8 cellular contexts compared by ENCODE assay signal in genomic region chr16:54284319-54284930, GRCh38. TPM values are rescaled to one million over a fixed set of nuclear protein-coding genes. Genes with fewer than 3 reads are reported as not detected.
DNase-seq lines count a peak whose midpoint lies in the region; ATAC-seq and TF ChIP-seq lines count a peak whose summit lies in the region.

No MANE protein-coding gene starts in this region.

- no peak overlapping the region for H3K4me3 Mint-ChIP-seq in activated naive CD4-positive, alpha-beta T cell treated with anti-CD3 and anti-CD28 coated beads for 36 hours

- H3K27ac ChIP-seq in A673 (ENCODE audit: low read depth, low read length, poor library complexity, severe bottlenecking) = peak overlapping the region; percentile 56
- peak overlapping the region; percentile 98 for H3K27ac ChIP-seq in HEK293 (ENCODE audit: extremely low read depth, low read depth, low read length)
- peak overlapping the region; percentile 62 to 95 for H3K27ac ChIP-seq in lung (ENCODE audit: low read depth in 1 of 2, low read length in 1 of 2)

- H3K27me3 ChIP-seq in A673 (replicated peaks; ENCODE audit: insufficient read depth, low read depth, low read length, poor library complexity) = no peaks in the 10 kb centered on the region
- H3K27me3 ChIP-seq in lung (ENCODE audit: control insufficient read depth, insufficient read depth) = peaks cover 4% of the 10 kb centered on the region

- no peaks in the 10 kb centered on the region for H3K9me3 Mint-ChIP-seq in activated naive CD4-positive, alpha-beta T cell treated with anti-CD3 and anti-CD28 coated beads for 36 hours

- peaks cover 34% of the 10 kb centered on the region for H3K4me1 Mint-ChIP-seq in activated naive CD4-positive, alpha-beta T cell treated with anti-CD3 and anti-CD28 coated beads for 36 hours (ENCODE audit: low read depth)

- no peaks in the 10 kb centered on the region for H3K4me1 ChIP-seq in A673 (ENCODE audit: insufficient read depth, low read length, poor library complexity, severe bottlenecking)
- 0 out of 2 replicates have a peak, but pooled peaks cover 2% of the 10 kb centered on the region for H3K4me1 ChIP-seq in HEK293 (ENCODE audit: control insufficient read depth, insufficient read depth, low read length)
- H3K4me1 ChIP-seq in lung (ENCODE audit: control insufficient read depth in 2 of 2, insufficient read depth in 2 of 2, low read length in 2 of 2) = peaks cover 0 to 24% of the 10 kb centered on the region in 2 donors

- H3K36me3 Mint-ChIP-seq in activated naive CD4-positive, alpha-beta T cell treated with anti-CD3 and anti-CD28 coated beads for 36 hours (ENCODE audit: low read depth) = no peaks in the 10 kb centered on the region

- H3K27me3 Mint-ChIP-seq in activated naive CD4-positive, alpha-beta T cell treated with anti-CD3 and anti-CD28 coated beads for 36 hours (ENCODE audit: low read depth) = peaks cover 73% of the 10 kb centered on the region

- ATAC-seq in lung (ENCODE audit: insufficient read depth, low FRiP score) = no peak
- ATAC-seq in GM21825 (IDR thresholded peaks at IDR 0.05; ENCODE audit: unreplicated experiment) = no peak
- no peak for ATAC-seq in GM19328 (IDR thresholded peaks at IDR 0.05; ENCODE audit: unreplicated experiment)
- ATAC-seq in HG03571 (IDR thresholded peaks at IDR 0.05; ENCODE audit: unreplicated experiment) = no peak

- H3K36me3 ChIP-seq in A673 (ENCODE audit: insufficient read depth, low read length, poor library complexity, severe bottlenecking) (peaks cover 8% of the 10 kb centered on the region), HEK293 (ENCODE audit: control insufficient read depth in 2 of 2, insufficient read depth in 1 of 2, low read length in 2 of 2) (peaks cover 10 to 29% of the 10 kb centered on the region in 2 experiments), lung (ENCODE audit: control insufficient read depth in 2 of 2, insufficient read depth in 2 of 2, low read length in 2 of 2) (no peaks in the 10 kb centered on the region)

- intact Hi-C loops in A673 (cut with micrococcal nuclease; ENCODE audit: unreplicated experiment) = loop anchor here (10.0 kb wide), 2 partner anchors 190 to 340 kb away; no protein-coding TSS in a partner anchor
- intact Hi-C loops in activated naive CD4-positive, alpha-beta T cell treated with anti-CD3 and anti-CD28 coated beads for 36 hours (cut with micrococcal nuclease) = loop anchor here (5.0 kb wide), 2 partner anchors 512 to 732 kb away; no protein-coding TSS in a partner anchor

- CTCF ChIA-PET in A673 (lab: Charles Lee) = no interaction called here
- CTCF ChIA-PET in HEK293 (lab: Yijun Ruan, JAX) = interaction anchor here (0.6 to 1.4 kb wide), 3 partner anchors 31 to 1791 kb away, joined by 3 to 4 read pairs (median 3); no protein-coding TSS in a partner anchor
- CTCF ChIA-PET in activated naive CD4-positive, alpha-beta T cell treated with anti-CD3 and anti-CD28 coated beads for 36 hours (lab: Charles Lee) = no interaction called here

- H3K27ac Mint-ChIP-seq in activated naive CD4-positive, alpha-beta T cell treated with anti-CD3 and anti-CD28 coated beads for 36 hours = no peak overlapping the region

- TF ChIP-seq CTCF in A673 (conservative IDR thresholded peaks at IDR 0.05; ENCODE audit: low read depth, low read length) = no peak
- TF ChIP-seq CTCF in HEK293 (tag by site-specific recombination; IDR thresholded peaks at IDR 0.05) = no peak; the same call in 1 of the 2 replicates
- TF ChIP-seq CTCF in cardiac fibroblast (IDR thresholded peaks at IDR 0.05; ENCODE audit: low read depth, low read length) = no peak
- no peak for TF ChIP-seq CTCF in lung (IDR thresholded peaks at IDR 0.05; ENCODE audit: control extremely low read depth, extremely low read depth)

- 1 to 4% methylated on average over 55 to 73 of the region's 73 CpGs for WGBS in lung, 2 donors

- BruUV-seq in A673 (replicated peaks; lab: Mats Ljungman, UMichigan) = no TSS peak

- H3K9me3 ChIP-seq in A673 (ENCODE audit: low read depth, low read length, poor library complexity, severe bottlenecking) (no peaks in the 10 kb centered on the region), HEK293 (ENCODE audit: control insufficient read depth, insufficient read depth, low read depth, low read length) (no peaks in the 10 kb centered on the region), lung (ENCODE audit: control insufficient read depth in 2 of 2, insufficient read depth in 1 of 2, low read length in 1 of 2) (peaks cover 0 to 3% of the 10 kb centered on the region in 2 donors)

- POLR2A ChIA-PET in A673 (lab: Charles Lee; ENCODE audit: low non-redundant PET) = no interaction called here
- POLR2A ChIA-PET in HEK293 (lab: Yijun Ruan, JAX) = interaction anchor here (3.4 kb wide), 1 partner anchor 646 kb away, joined by 23 read pairs; the partner anchor contains the start of gene IRX5

- DNase-seq in A673 (ENCODE audit: low spot score) (no peak), cardiac fibroblast (ENCODE audit: low read depth in 2 of 2) (no peak), lung (ENCODE audit: low spot score) (no peak)
- no peak for DNase-seq in activated naive CD4-positive, alpha-beta T cell treated with anti-CD3 and anti-CD28 coated beads for 36 hours

- H3K4me3 ChIP-seq in A673 (ENCODE audit: low read depth, low read length, poor library complexity, severe bottlenecking) (peak overlapping the region; percentile 74), HEK293 (ENCODE audit: low read depth, low read length) (peak overlapping the region; percentile 65), cardiac fibroblast (replicated peaks in 1 of 2; ENCODE audit: low read depth in 2 of 2, low read length in 2 of 2) (peak overlapping the region; percentile 65 to 79), lung (peak overlapping the region; percentile 56)

TF ChIP-seq in HEK293, 187 proteins besides CTCF, POLR2A, EP300 and RAD21:
- peak; percentile 30; the same call in 1 of the 2 replicates for TF ChIP-seq SCRT2 (tag by site-specific recombination; IDR thresholded peaks at IDR 0.05)
- TF ChIP-seq, protein P1, sequence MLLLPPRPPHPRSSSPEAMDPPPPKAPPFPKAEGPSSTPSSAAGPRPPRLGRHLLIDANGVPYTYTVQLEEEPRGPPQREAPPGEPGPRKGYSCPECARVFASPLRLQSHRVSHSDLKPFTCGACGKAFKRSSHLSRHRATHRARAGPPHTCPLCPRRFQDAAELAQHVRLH (tag by site-specific recombination; IDR thresholded peaks at IDR 0.05) = no peak
- TF ChIP-seq PRDM4 (tag by site-specific recombination; IDR thresholded peaks at IDR 0.05) = peak; percentile 97
- peak; percentile 26; the same call in 1 of the 2 replicates for TF ChIP-seq SP2 (tag by site-specific recombination; IDR thresholded peaks at IDR 0.05)
- TF ChIP-seq, protein P2, sequence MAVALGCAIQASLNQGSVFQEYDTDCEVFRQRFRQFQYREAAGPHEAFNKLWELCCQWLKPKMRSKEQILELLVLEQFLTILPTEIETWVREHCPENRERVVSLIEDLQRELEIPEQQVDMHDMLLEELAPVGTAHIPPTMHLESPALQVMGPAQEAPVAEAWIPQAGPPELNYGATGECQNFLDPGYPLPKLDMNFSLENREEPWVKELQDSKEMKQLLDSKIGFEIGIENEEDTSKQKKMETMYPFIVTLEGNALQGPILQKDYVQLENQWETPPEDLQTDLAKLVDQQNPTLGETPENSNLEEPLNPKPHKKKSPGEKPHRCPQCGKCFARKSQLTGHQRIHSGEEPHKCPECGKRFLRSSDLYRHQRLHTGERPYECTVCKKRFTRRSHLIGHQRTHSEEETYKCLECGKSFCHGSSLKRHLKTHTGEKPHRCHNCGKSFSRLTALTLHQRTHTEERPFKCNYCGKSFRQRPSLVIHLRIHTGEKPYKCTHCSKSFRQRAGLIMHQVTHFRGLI (tag by site-specific recombination; IDR thresholded peaks at IDR 0.05) = peak; percentile 64; the same call in 1 of the 2 replicates

RNA-seq across cellular contexts. Expression of gene IRX3, which starts 2.2 kb away (rescaled TPM):
- total RNA-seq in A673 (2021) (22.7 and 22.9 TPM in 2 replicates), lung (10 to 100 TPM; 62.5 to 84.2 TPM)
- 10 to 100 TPM; 25.6 to 51.1 TPM for polyA plus RNA-seq in lung
- total RNA-seq in activated naive CD4-positive, alpha-beta T cell treated with anti-CD3 and anti-CD28 coated beads for 36 hours = not detected

Comparison
In these comparisons a context has a peak if more than half of its experiments do, and no peak if none do; other contexts are left out.
1. RNA of gene IRX3, which starts 2.2 kb away (total RNA-seq): 62.5 to 84.2 TPM in lung and 22.7 to 22.9 TPM in A673; not detected in activated naive CD4-positive, alpha-beta T cell treated with anti-CD3 and anti-CD28 coated beads for 36 hours; every median in the first group is over 10 times any median in the second.
2. Peak in every context shown above with its lines, with median percentiles within 50 percentile points of each other: H3K27ac ChIP-seq and H3K4me3 ChIP-seq.